Comparison of ENCODE assay signal across 8 cellular contexts in the genomic region with DNA sequence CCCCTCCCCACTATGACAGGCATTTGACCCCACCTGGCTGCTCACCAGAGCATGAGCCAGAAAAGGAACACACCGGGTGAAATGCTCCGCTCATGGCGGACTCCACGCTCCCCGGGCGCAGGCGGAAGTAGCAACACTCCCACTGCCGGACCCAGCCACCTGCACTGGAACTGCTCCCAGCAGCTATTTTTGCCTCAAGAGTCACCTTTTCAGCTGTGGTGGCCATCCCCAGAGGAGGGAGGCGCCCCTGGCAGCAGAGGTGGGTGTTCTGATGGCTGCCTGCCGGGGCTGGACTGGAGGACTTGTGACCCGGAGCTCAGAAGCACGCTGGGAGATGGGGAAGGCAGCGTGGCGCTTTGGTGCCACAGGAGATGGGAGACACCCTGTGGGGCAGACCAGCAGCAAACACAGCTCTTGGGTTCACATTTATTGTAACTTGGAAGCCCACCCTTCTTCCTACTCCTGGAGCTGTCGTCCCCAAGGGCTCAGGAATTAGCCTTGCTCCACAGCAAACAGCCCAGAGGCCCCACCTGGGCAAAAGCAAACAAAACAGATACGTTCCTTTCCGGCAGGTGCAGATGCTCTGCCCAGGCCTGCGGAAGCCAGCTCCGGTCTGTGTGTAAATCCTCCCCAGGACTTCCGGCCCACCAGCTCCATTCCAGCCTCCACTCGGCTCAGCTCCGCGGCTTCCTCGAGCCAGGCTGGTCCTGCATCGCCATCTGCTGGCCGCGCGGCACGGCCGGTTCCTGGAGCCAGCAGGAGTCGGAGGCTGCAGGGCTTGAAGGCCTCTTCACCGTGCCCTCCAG. TPM values are rescaled to one million over a fixed set of nuclear protein-coding genes. Genes with fewer than 3 reads are reported as not detected.
A peak's percentile ranks its signal among the peaks of the same experiment; 100 is the strongest.
DNase-seq lines count a peak whose midpoint lies in the region; ATAC-seq, FAIRE-seq and TF ChIP-seq lines count a peak whose summit lies in the region.

No MANE protein-coding gene starts in this region.

- DNase-seq in D721Med (ENCODE audit: insufficient read length, low spot score) (peak; percentile 65), NCI-H2196 treated with DMSO at 0.1 percent for 48 hours (lab: John Stamatoyannopoulos, UW; ENCODE audit: unreplicated experiment) (peak; percentile 84), breast epithelium (ENCODE audit: low spot score in 2 of 2) (peak; percentile 89 to 95), inferior parietal cortex (ENCODE audit: extremely low spot score) (peak; percentile 89), smooth muscle cell (lab: John Stamatoyannopoulos, UW; ENCODE audit: unreplicated experiment) (peak; percentile 58)

- intact Hi-C loops in breast epithelium (cut with DNase I; ENCODE audit: low total_unique reads) = loop anchor here (5.0 to 10.0 kb wide), 2 partner anchors 214 to 357 kb away; a partner anchor contains a TSS

- ATAC-seq in HG02840 (IDR thresholded peaks at IDR 0.05; ENCODE audit: low FRiP score, unreplicated experiment) (peak; percentile 31), GM18868 (IDR thresholded peaks at IDR 0.05; ENCODE audit: unreplicated experiment) (no peak)

- H3K79me2 ChIP-seq in smooth muscle cell (ENCODE audit: low read depth) = peaks cover 24% of the 10 kb centered on the region

- H3K27ac ChIP-seq in breast epithelium (peak overlapping the region; percentile 73 to 84), smooth muscle cell (ENCODE audit: low read depth) (no peak overlapping the region)

- peaks cover 9% of the 10 kb centered on the region for H3F3A ChIP-seq in smooth muscle cell (ENCODE audit: low read depth)

- H3K27me3 ChIP-seq in breast epithelium = no peaks in the 10 kb centered on the region
- no peaks in the 10 kb centered on the region for H3K27me3 ChIP-seq in smooth muscle cell (ENCODE audit: low read depth)

- no peak overlapping the region for H3K4me2 ChIP-seq in smooth muscle cell

- H3K36me3 ChIP-seq in breast epithelium (no peaks in the 10 kb centered on the region), smooth muscle cell (ENCODE audit: low read depth) (no peaks in the 10 kb centered on the region)

- TF ChIP-seq POLR2A in breast epithelium (IDR thresholded peaks at IDR 0.05) = no peak

- H4K20me1 ChIP-seq in smooth muscle cell (ENCODE audit: low read depth) = peaks cover 63% of the 10 kb centered on the region

- FAIRE-seq in D721Med (lab: Jason Lieb, UNC) = no peak

- H3K9ac ChIP-seq in smooth muscle cell (ENCODE audit: low read depth) = no peak overlapping the region

- H3K4me1 ChIP-seq in breast epithelium (peaks cover 20 to 29% of the 10 kb centered on the region in 2 donors), smooth muscle cell (ENCODE audit: low read depth) (peaks cover 11% of the 10 kb centered on the region)

- no peak overlapping the region for H2AFZ ChIP-seq in smooth muscle cell (ENCODE audit: low read depth)

- WGBS in smooth muscle cell (ENCODE audit: low lambda C conversion rate) = 48% methylated on average over 32 of the region's 32 CpGs

- H3K4me3 ChIP-seq in WI38 (ENCODE audit: low read depth, low read length) (no peak overlapping the region), breast epithelium (peak overlapping the region in 2 of 3 donors; percentile 20 to 56), smooth muscle cell (no peak overlapping the region)

- H3K9me3 ChIP-seq in breast epithelium (no peaks in the 10 kb centered on the region), smooth muscle cell (replicated peaks; ENCODE audit: low read depth) (no peaks in the 10 kb centered on the region)

- TF ChIP-seq CTCF in D721Med (IDR thresholded peaks at IDR 0.05; ENCODE audit: insufficient read depth, missing control alignments) = peak; percentile 97
- TF ChIP-seq CTCF in WI38 (IDR thresholded peaks at IDR 0.05; ENCODE audit: low read depth, low read length) = peak; percentile 99
- TF ChIP-seq CTCF in breast epithelium (IDR thresholded peaks at IDR 0.05) = peak; percentile 78 to 99 (median 95)
- TF ChIP-seq CTCF in smooth muscle cell (IDR thresholded peaks at IDR 0.05; ENCODE audit: borderline replicate concordance, insufficient read depth, poor library complexity, severe bottlenecking) = peak; percentile 93

RNA-seq across cellular contexts. Expression of a gene that starts 3.7 kb away (rescaled TPM):
- total RNA-seq in breast epithelium (100 to 1,000 TPM; 112 to 177 (median 159) TPM), smooth muscle cell (42.8 and 71.6 TPM in 2 replicates)
- 97.1 and 115 TPM in 2 replicates for polyA plus RNA-seq in smooth muscle cell

RNA-seq across cellular contexts. Expression of a gene that starts 8.5 kb away (rescaled TPM):
- total RNA-seq in breast epithelium (100 to 1,000 TPM; 339 to 403 (median 347) TPM), smooth muscle cell (421 and 443 TPM in 2 replicates)
- 288 and 339 TPM in 2 replicates for polyA plus RNA-seq in smooth muscle cell

RNA-seq across cellular contexts. Expression of a gene that starts 26.8 kb away (rescaled TPM):
- total RNA-seq in breast epithelium = 10 to 100 TPM; 19.7 to 24.3 (median 22.9) TPM
- 11.1 and 17.8 TPM in 2 replicates for total RNA-seq in smooth muscle cell
- polyA plus RNA-seq in smooth muscle cell = 11.3 and 14.5 TPM in 2 replicates

RNA-seq across cellular contexts. Expression of a gene that starts 41.7 kb away (rescaled TPM):
- total RNA-seq in breast epithelium (under 1 TPM; 0.32 to 0.44 (median 0.33) TPM), smooth muscle cell (not detected in 2 replicates)
- polyA plus RNA-seq in smooth muscle cell = not detected in 2 replicates

Comparison
In these comparisons a context has a peak if more than half of its experiments do, and no peak if none do; other contexts are left out.
1. H3K4me3 ChIP-seq: peak in breast epithelium (2 of 3); none in WI38 (single experiment) and smooth muscle cell (single experiment).
2. Peak in every context shown above with its lines, with median percentiles within 50 percentile points of each other: DNase-seq and CTCF ChIP-seq.